ENCODE assay signal across 14 cellular contexts in genomic region chr3:185992801-185993467, GRCh38. TPM values are rescaled to one million over a fixed set of nuclear protein-coding genes. Genes with fewer than 3 reads are reported as not detected.
A peak's percentile ranks its signal among the peaks of the same experiment; 100 is the strongest.
DNase-seq lines count a peak whose midpoint lies in the region; ATAC-seq and TF ChIP-seq lines count a peak whose summit lies in the region.
"Had no signal": no experiment of that assay in that cellular context is flagged by ENCODE, and none has a peak within 500 bp of the region (broad histone marks: within the 10 kb centered on the region; RNA-seq: fewer than 3 reads in every experiment).

No MANE protein-coding gene starts in this region.

- no peaks in the 10 kb centered on the region for H3K27me3 ChIP-seq in BLaER1
- H3K27me3 ChIP-seq in adipocyte (replicated peaks; ENCODE audit: control insufficient read depth, insufficient read depth, low read length) = no peaks in the 10 kb centered on the region
- H3K27me3 ChIP-seq in gastroesophageal sphincter = no peaks in the 10 kb centered on the region

- no peaks in the 10 kb centered on the region for H3K36me3 ChIP-seq in BLaER1
- no peaks in the 10 kb centered on the region for H3K36me3 ChIP-seq in adipocyte (ENCODE audit: control insufficient read depth, insufficient read depth, low read length, severe bottlenecking)
- H3K36me3 ChIP-seq in gastroesophageal sphincter = no peaks in the 10 kb centered on the region

- H3K9ac ChIP-seq in BLaER1 (no peak overlapping the region), adipocyte (ENCODE audit: low read length) (no peak overlapping the region)
- H3K9ac ChIP-seq: SK-N-SH had no signal

- TF ChIP-seq CTCF in gastroesophageal sphincter (IDR thresholded peaks at IDR 0.05) = no peak

- H3K4me1 ChIP-seq in BLaER1 (peaks cover 44% of the 10 kb centered on the region), adipocyte (ENCODE audit: control insufficient read depth, insufficient read depth, low read length) (peaks cover 38% of the 10 kb centered on the region), gastroesophageal sphincter (peaks cover 0 to 13% (median 0%) of the 10 kb centered on the region in 3 donors)

- ATAC-seq in gastroesophageal sphincter (peak; percentile 53), HG02840 (IDR thresholded peaks at IDR 0.05; ENCODE audit: low FRiP score, unreplicated experiment) (no peak)

- H3K4me3 ChIP-seq in BLaER1 (no peak overlapping the region), adipocyte (ENCODE audit: low read length) (peak overlapping the region; percentile 9), gastroesophageal sphincter (no peak overlapping the region)

- no peak for TF ChIP-seq POLR2A in gastroesophageal sphincter (IDR thresholded peaks at IDR 0.05)

- H3K27ac ChIP-seq in BLaER1 = no peak overlapping the region; the same call in 1 of the 2 replicates
- no peak overlapping the region for H3K27ac ChIP-seq in gastroesophageal sphincter

- 34% methylated on average over 6 to 10 of the region's 10 CpGs for WGBS in gastroesophageal sphincter (ENCODE audit: low coverage in 1 of 2), 2 donors

- TF ChIP-seq EP300 in gastroesophageal sphincter (IDR thresholded peaks at IDR 0.05) = no peak

- DNase-seq in adipocyte (ENCODE audit: low read depth) (peak; percentile 61), renal cortical epithelial cell (ENCODE audit: low read depth) (peak; percentile 9), NCI-H2107 (lab: John Stamatoyannopoulos, UW) (no peak), GOT3 (lab: John Stamatoyannopoulos, UW) (no peak)
- DNase-seq in stimulated activated CD4-positive, alpha-beta T cell treated with anti-CD3 and anti-CD28 coated beads, Interleukin-2, amount 100 ng/mL, for 24 hours = no peak
- DNase-seq: activated naive CD4-positive, alpha-beta T cell treated with anti-CD3 and anti-CD28 coated beads, Interleukin-2, amount 10 ng/mL, durations not matched to agents 7 days and 5 days; CD4-positive, CD25-positive, alpha-beta regulatory T cell; cerebellar nuclear complex; NCI-H1048; NCI-H2227 treated with DMSO at 0.1 percent for 48 hours; SK-N-SH had no signal

- H3K9me3 ChIP-seq in BLaER1 (no peaks in the 10 kb centered on the region), adipocyte (ENCODE audit: control insufficient read depth, low read length) (no peaks in the 10 kb centered on the region), gastroesophageal sphincter (no peaks in the 10 kb centered on the region)
- H3K9me3 ChIP-seq: SK-N-SH had no signal

- H3K4me2 ChIP-seq in BLaER1 = peak overlapping the region; percentile 43
- H3K4me2 ChIP-seq: SK-N-SH had no signal

- no peaks in the 10 kb centered on the region for H4K20me1 ChIP-seq in BLaER1

RNA-seq across cellular contexts. Expression of gene TRA2B, which starts 55.1 kb away (rescaled TPM):
- total RNA-seq in gastroesophageal sphincter = 100 to 1,000 TPM in 3 of 4 donors, 10 to 100 TPM in 1; 87.1 to 181 (median 129) TPM
- total RNA-seq in renal cortical epithelial cell = 170 and 204 TPM in 2 replicates

Comparison
In these comparisons a context has a peak if more than half of its experiments do, and no peak if none do; other contexts are left out.
1. DNase-seq: peak in adipocyte (single experiment) and renal cortical epithelial cell (single experiment); none in NCI-H2107 (single experiment), GOT3 (single experiment) and stimulated activated CD4-positive, alpha-beta T cell treated with anti-CD3 and anti-CD28 coated beads, Interleukin-2, amount 100 ng/mL, for 24 hours (0 of 2).